In the genomic region with DNA sequence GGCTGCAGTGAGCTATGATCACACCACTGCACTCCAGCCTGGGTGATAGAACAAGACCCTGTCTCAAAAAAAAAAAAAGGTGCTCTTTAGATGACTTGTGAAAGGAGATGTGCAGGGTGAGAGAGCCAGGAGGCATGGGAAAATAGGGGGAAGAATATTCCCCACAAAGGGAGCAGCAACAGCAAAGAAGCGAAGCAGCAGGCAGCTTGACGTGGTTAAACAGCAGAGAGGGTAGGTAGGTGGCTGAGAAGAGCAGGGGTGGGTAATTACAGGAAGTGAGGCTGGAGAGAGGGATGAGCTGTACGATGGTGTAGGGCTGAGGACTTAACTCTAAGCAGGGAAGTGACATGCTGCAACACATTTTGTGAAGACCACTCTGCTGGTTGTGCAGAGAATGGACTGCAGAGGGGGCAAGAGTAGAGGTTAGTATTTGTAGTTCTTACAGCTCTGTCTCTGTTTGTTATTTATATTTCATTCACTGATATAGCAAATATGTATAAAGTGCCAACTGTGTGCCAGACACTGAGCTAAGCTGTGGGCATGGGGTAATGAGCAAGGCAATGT, we compare ENCODE assay signal across 8 cellular contexts. TPM values are rescaled to one million over a fixed set of nuclear protein-coding genes. Genes with fewer than 3 reads are reported as not detected.
A peak's percentile ranks its signal among the peaks of the same experiment; 100 is the strongest.
DNase-seq lines count a peak whose midpoint lies in the region; ATAC-seq, FAIRE-seq and TF ChIP-seq lines count a peak whose summit lies in the region.

No MANE protein-coding gene starts in this region.

- H3K79me2 ChIP-seq in PC-9 (ENCODE audit: low read depth), result peaks cover 29% of the 10 kb centered on the region

- POLR2A ChIA-PET in PC-9 (lab: Charles Lee; ENCODE audit: unreplicated experiment), result interaction anchor here (0.6 kb wide), 1 partner anchor 105 kb away, joined by 5 read pairs; no protein-coding TSS in a partner anchor

- no TSS peak for BruUV-seq in PC-9 (replicated peaks; lab: Mats Ljungman, UMichigan)

- DNase-seq in NCI-H748 (lab: John Stamatoyannopoulos, UW; ENCODE audit: unreplicated experiment) (peak; percentile 40), NCI-H748 treated with DMSO at 0.1 percent for 48 hours (lab: John Stamatoyannopoulos, UW) (no peak), PC-9 (peak in 1 of 2 experiments; percentile 9), ascending aorta (ENCODE audit: low spot score in 2 of 2) (no peak), kidney (no peak)

- H3K27me3 ChIP-seq in PC-9 (ENCODE audit: insufficient read depth, low read depth) (no peaks in the 10 kb centered on the region), ascending aorta (no peaks in the 10 kb centered on the region), subcutaneous abdominal adipose tissue (ENCODE audit: control insufficient read depth in 5 of 5, insufficient read depth in 4 of 5, low read length in 5 of 5) (no peaks in the 10 kb centered on the region)

- H3K4me2 ChIP-seq in PC-9, result peak overlapping the region; percentile 100

- peak; percentile 39 for ATAC-seq in HG02885 (IDR thresholded peaks at IDR 0.05; ENCODE audit: poor library complexity, unreplicated experiment)
- ATAC-seq in GM18520 (IDR thresholded peaks at IDR 0.05; ENCODE audit: unreplicated experiment), result no peak

- H3K9me2 ChIP-seq in PC-9 (ENCODE audit: insufficient read depth), result no peaks in the 10 kb centered on the region

- no peak overlapping the region for H3K27ac ChIP-seq in PC-9
- H3K27ac ChIP-seq in ascending aorta, result no peak overlapping the region
- no peak overlapping the region for H3K27ac ChIP-seq in kidney (ENCODE audit: low read depth in 2 of 2, low read length in 2 of 2)
- no peak overlapping the region for H3K27ac ChIP-seq in subcutaneous abdominal adipose tissue (ENCODE audit: low read depth, low read length)

- intact Hi-C loops in PC-9 (cut with micrococcal nuclease; ENCODE audit: unreplicated experiment) (loop anchor here (1.0 to 2.0 kb wide), 3 partner anchors 43 to 143 kb away; partner anchors contain the start of genes CNEP1R1 and TENT4B), ascending aorta (cut with DNase I) (loop anchor here (2.0 to 10.0 kb wide), 5 partner anchors 143 to 675 kb away; partner anchors contain the start of genes BRD7, CYLD and ZNF423), kidney (cut with DNase I) (no loop called here)

- H3K4me1 ChIP-seq in PC-9 (replicated peaks; ENCODE audit: insufficient read depth) (peaks cover 15% of the 10 kb centered on the region; the same call in 1 of the 2 replicates), ascending aorta (peaks cover 4 to 20% of the 10 kb centered on the region in 2 donors), kidney (ENCODE audit: control insufficient read depth in 1 of 2, insufficient read depth in 1 of 2, low read depth in 1 of 2, low read length in 2 of 2) (peaks cover 0 to 16% of the 10 kb centered on the region in 2 donors), subcutaneous abdominal adipose tissue (ENCODE audit: control insufficient read depth in 5 of 5, insufficient read depth in 5 of 5, low read length in 5 of 5) (peaks cover 3 to 30% (median 24%) of the 10 kb centered on the region in 5 donors)

- CTCF ChIA-PET in PC-9 (lab: Charles Lee), result interaction anchor here (0.7 to 1.6 kb wide), 3 partner anchors 39 to 250 kb away, joined by 4 to 6 read pairs (median 4); no protein-coding TSS in a partner anchor

- H3K36me3 ChIP-seq in PC-9 (ENCODE audit: low read depth), result no peaks in the 10 kb centered on the region; the same call in 1 of the 2 replicates
- H3K36me3 ChIP-seq in ascending aorta, result peaks cover 4 to 8% of the 10 kb centered on the region in 2 donors
- peaks cover 2 to 3% of the 10 kb centered on the region in 2 donors for H3K36me3 ChIP-seq in kidney (ENCODE audit: control insufficient read depth in 1 of 2, insufficient read depth in 2 of 2, low read length in 2 of 2)
- H3K36me3 ChIP-seq in subcutaneous abdominal adipose tissue (ENCODE audit: control insufficient read depth in 5 of 5, insufficient read depth in 5 of 5, low read length in 5 of 5), result peaks cover 12 to 20% (median 15%) of the 10 kb centered on the region in 5 donors

- TF ChIP-seq CTCF in PC-9 (conservative IDR thresholded peaks at IDR 0.05) (peak; percentile 38; the same call in 1 of the 2 replicates), ascending aorta (IDR thresholded peaks at IDR 0.05) (peak; percentile 21 to 34 (median 34)), kidney (IDR thresholded peaks at IDR 0.05; ENCODE audit: borderline replicate concordance, extremely low read depth, insufficient read depth) (peak; percentile 42)

- H3K4me3 ChIP-seq in PC-9, result peak overlapping the region; percentile 94; the same call in 1 of the 2 replicates
- H3K4me3 ChIP-seq in ascending aorta, result peak overlapping the region; percentile 20 to 80
- H3K4me3 ChIP-seq in kidney (ENCODE audit: low read length in 2 of 2), result peak overlapping the region in 1 of 2 donors; percentile 86
- H3K4me3 ChIP-seq in subcutaneous abdominal adipose tissue (ENCODE audit: low read depth in 1 of 5, low read length in 5 of 5), result peak overlapping the region in 4 of 5 donors; percentile 4 to 95 (median 63)

- no peak for FAIRE-seq in kidney (lab: Jason Lieb, UNC)

- H3F3A ChIP-seq in PC-9 (ENCODE audit: insufficient read depth, low read depth), result 0 out of 2 replicates have a peak, but pooled peaks cover 3% of the 10 kb centered on the region

- H4K20me1 ChIP-seq in PC-9 (ENCODE audit: insufficient read depth), result peaks cover 30% of the 10 kb centered on the region

- H3K9me3 ChIP-seq in PC-9 (ENCODE audit: insufficient read depth, low read depth), result no peaks in the 10 kb centered on the region
- H3K9me3 ChIP-seq in ascending aorta, result no peaks in the 10 kb centered on the region
- no peaks in the 10 kb centered on the region for H3K9me3 ChIP-seq in kidney (ENCODE audit: control insufficient read depth in 1 of 2, low read length in 2 of 2)
- H3K9me3 ChIP-seq in subcutaneous abdominal adipose tissue (ENCODE audit: control insufficient read depth in 5 of 5, low read length in 5 of 5), result no peaks in the 10 kb centered on the region

- no peak overlapping the region for H2AFZ ChIP-seq in PC-9

- H3K9ac ChIP-seq in kidney (ENCODE audit: low read length in 2 of 2) (no peak overlapping the region), subcutaneous abdominal adipose tissue (ENCODE audit: low read length in 5 of 5) (peak overlapping the region in 4 of 5 donors; percentile 1 to 68 (median 3))

RNA-seq across cellular contexts. Expression of gene HEATR3, which starts 1.6 kb away (rescaled TPM):
- total RNA-seq in PC-9 (2021), result 11.5 and 14.3 TPM in 2 replicates
- total RNA-seq in ascending aorta, result 10.4 TPM
- total RNA-seq in kidney, result 19.5 TPM
- polyA plus RNA-seq in kidney (ENCODE audit: insufficient read depth, low read depth, low replicate concordance), result 8.9 TPM

RNA-seq across cellular contexts. Expression of gene CNEP1R1, which starts 42.3 kb away (rescaled TPM):
- total RNA-seq in PC-9 (2021) (10.4 and 12.2 TPM in 2 replicates), ascending aorta (5.9 TPM), kidney (19.4 TPM)
- polyA plus RNA-seq in kidney (ENCODE audit: insufficient read depth, low read depth, low replicate concordance), result 9.4 TPM

Comparison
In these comparisons a context has a peak if more than half of its experiments do, and no peak if none do; other contexts are left out.
1. H3K9ac ChIP-seq: peak in subcutaneous abdominal adipose tissue (4 of 5); none in kidney (0 of 2).
2. Peak in every context shown above with its lines, with median percentiles within 50 percentile points of each other: CTCF ChIP-seq.